In genomic region chr2:84494070-84494469, GRCh38 we compare ENCODE assay signal across 24 cellular contexts. TPM values are rescaled to one million over a fixed set of nuclear protein-coding genes. Genes with fewer than 3 reads are reported as not detected.
DNase-seq lines count a peak whose midpoint lies in the region; ATAC-seq and TF ChIP-seq lines count a peak whose summit lies in the region.
"Had no signal": no experiment of that assay in that cellular context is flagged by ENCODE, and none has a peak within 500 bp of the region (broad histone marks: within the 10 kb centered on the region; RNA-seq: fewer than 3 reads in every experiment).

No MANE protein-coding gene starts in this region.

- H2AK9ac ChIP-seq in IMR-90 (replicated peaks; ENCODE audit: low read depth, low read length, poor library complexity) = peak overlapping the region; percentile 0

- dilution Hi-C loops in IMR-90 (cut with HindIII; ENCODE audit: low sequenced_read_pairs, unreplicated experiment) = no loop called here

- peak overlapping the region; percentile 15; the same call in 1 of the 2 replicates for H3K9ac ChIP-seq in IMR-90 (ENCODE audit: low read depth, low read length)
- H3K9ac ChIP-seq: neural progenitor cell had no signal

- no peaks in the 10 kb centered on the region for H4K20me1 ChIP-seq in IMR-90 (ENCODE audit: insufficient read depth, low read length)

- DNase-seq in AG04450 (ENCODE audit: low read depth, low spot score) (no peak), IMR-90 (peak; percentile 78), astrocyte of the hippocampus (ENCODE audit: low read depth, low spot score) (peak; percentile 3), glomerular visceral epithelial cell (ENCODE audit: extremely low spot score) (peak; percentile 27), NCI-H1436 (lab: John Stamatoyannopoulos, UW) (no peak), NCI-H2029 (lab: John Stamatoyannopoulos, UW) (no peak), left ventricle myocardium inferior (no peak)
- no peak for DNase-seq in activated T-cell treated with anti-CD3 and anti-CD28 coated beads, Interleukin-2, amount 50 U/mL, for 48 hours
- DNase-seq: activated CD4-positive, alpha-beta T cell treated with anti-CD3 and anti-CD28 coated beads, Interleukin-2, amount 50 U/mL, for 4 hours; activated naive CD4-positive, alpha-beta T cell treated with anti-CD3 and anti-CD28 coated beads, Interleukin-2, amount 50 U/mL, for 16 hours; activated T-cell treated with anti-CD3 and anti-CD28 coated beads for 4 hours; aorta; CD8-positive, alpha-beta T cell; DND-41; foreskin melanocyte; NCI-H1930; NCI-H446 treated with DMSO at 0.1 percent for 48 hours; Right ventricle myocardium superior; stimulated activated CD4-positive, alpha-beta T cell treated with anti-CD3 and anti-CD28 coated beads, Interleukin-12 subunit alpha, Interleukin-12 subunit beta, amount 100 ng/mL, for 4 hours; T-helper 17 cell; uterus; WERI-Rb-1 had no signal

- peak overlapping the region; percentile 98 for H3K4ac ChIP-seq in IMR-90 (ENCODE audit: low read depth, low read length)

- H3K36me3 ChIP-seq in IMR-90 (ENCODE audit: control insufficient read depth, insufficient read depth, low read length) (no peaks in the 10 kb centered on the region), left ventricle myocardium inferior (no peaks in the 10 kb centered on the region)
- H3K36me3 ChIP-seq: neural progenitor cell, uterus, WERI-Rb-1 had no signal

- H2BK20ac ChIP-seq in IMR-90 (ENCODE audit: low read depth, low read length) = peak overlapping the region; percentile 99

- H2BK15ac ChIP-seq in IMR-90 (ENCODE audit: low read depth, low read length) = peak overlapping the region; percentile 96

- H3K56ac ChIP-seq in IMR-90 (ENCODE audit: extremely low read depth, insufficient read depth, low read length) = peak overlapping the region; percentile 84

- no peak for TF ChIP-seq POLR2A in IMR-90 (IDR thresholded peaks at IDR 0.05; ENCODE audit: low read depth, low read length)

- ATAC-seq in IMR-90 (ENCODE audit: low read depth) = peak; percentile 12; the same call in 1 of the 2 replicates
- ATAC-seq: CD8-positive, alpha-beta T cell; K562; T-helper 17 cell had no signal

- intact Hi-C loops in IMR-90 (cut with micrococcal nuclease) (loop anchor here (5.0 kb wide), 1 partner anchor 803 kb away; no protein-coding TSS in a partner anchor), left ventricle myocardium inferior (cut with micrococcal nuclease) (loop anchor here (10.0 kb wide), 1 partner anchor 131 kb away; no protein-coding TSS in a partner anchor)

- TF ChIP-seq CTCF in AG04450 (IDR thresholded peaks at IDR 0.05; ENCODE audit: low read depth, low read length) = no peak
- no peak for TF ChIP-seq CTCF in IMR-90 (conservative IDR thresholded peaks at IDR 0.05; ENCODE audit: low read depth, low read length)
- no peak for TF ChIP-seq CTCF in left ventricle myocardium inferior (IDR thresholded peaks at IDR 0.05; ENCODE audit: borderline replicate concordance)

- WGBS in IMR-90 (ENCODE audit: extremely low coverage in 2 of 2, insufficient read length in 1 of 2), 2 experiments = no CpG with 5 or more reads among the region's 4 CpGs

- H4K5ac ChIP-seq in IMR-90 (ENCODE audit: low read depth, low read length) = peak overlapping the region; percentile 97

- H3K9me3 ChIP-seq in AG04450 (ENCODE audit: control insufficient read depth, insufficient read depth, low read length) = no peaks in the 10 kb centered on the region
- no peaks in the 10 kb centered on the region for H3K9me3 ChIP-seq in IMR-90 (ENCODE audit: control insufficient read depth, insufficient read depth, low read length)
- H3K9me3 ChIP-seq in left ventricle myocardium inferior (replicated peaks) = no peaks in the 10 kb centered on the region
- H3K9me3 ChIP-seq: uterus had no signal

- H4K91ac ChIP-seq in IMR-90 (ENCODE audit: insufficient read depth, low read depth, low read length) = peak overlapping the region; percentile 95

- peak overlapping the region; percentile 86 for H2BK5ac ChIP-seq in IMR-90 (ENCODE audit: low read depth, low read length, poor library complexity, severe bottlenecking)

- in situ Hi-C loops in IMR-90 (cut with MboI; ENCODE audit: low sequenced_read_pairs) = loop anchor here (5.0 to 25.0 kb wide), 4 partner anchors 141 to 793 kb away; partner anchors contain the start of gene TRABD2A

- no peak overlapping the region for H3K4me3 ChIP-seq in AG04450 (ENCODE audit: low read depth, low read length)
- no peak overlapping the region for H3K4me3 ChIP-seq in IMR-90 (ENCODE audit: insufficient read depth, low read depth, low read length)
- H3K4me3 ChIP-seq in left ventricle myocardium inferior = no peak overlapping the region
- H3K4me3 ChIP-seq: K562, neural progenitor cell, uterus had no signal

- H3K4me1 ChIP-seq in IMR-90 (ENCODE audit: control insufficient read depth, insufficient read depth, low read length) (peaks cover 4% of the 10 kb centered on the region), left ventricle myocardium inferior (no peaks in the 10 kb centered on the region)
- H3K4me1 ChIP-seq: neural progenitor cell, uterus had no signal

- CTCF ChIA-PET in AG04450 (lab: Charles Lee) = interaction anchor here (1.3 to 2.7 kb wide), 3 partner anchors 364 to 432 kb away, joined by 3 to 19 read pairs (median 13); no protein-coding TSS in a partner anchor
- CTCF ChIA-PET in IMR-90 (lab: Yijun Ruan, JAX) = interaction anchor here (0.6 to 0.9 kb wide), 3 partner anchors 22 to 817 kb away, joined by 3 to 6 read pairs (median 4); partner anchors contain the start of gene DNAH6

- BruUV-seq in IMR-90 (replicated peaks; lab: Mats Ljungman, UMichigan) = no TSS peak

- peak overlapping the region; percentile 90 for H2AK5ac ChIP-seq in IMR-90 (ENCODE audit: low read depth, low read length)

- peak overlapping the region; percentile 94 for H3K18ac ChIP-seq in IMR-90 (ENCODE audit: low read depth, low read length)

- peak overlapping the region; percentile 75 for H2AFZ ChIP-seq in IMR-90 (replicated peaks; ENCODE audit: low read length, poor library complexity)
- H2AFZ ChIP-seq: neural progenitor cell had no signal

- H2BK120ac ChIP-seq in IMR-90 (ENCODE audit: low read depth, low read length) = peak overlapping the region; percentile 96

- H3K27me3 ChIP-seq in AG04450 (ENCODE audit: control insufficient read depth, insufficient read depth, low read length) = no peaks in the 10 kb centered on the region
- H3K27me3 ChIP-seq in IMR-90 (ENCODE audit: control insufficient read depth, insufficient read depth, low read length) = no peaks in the 10 kb centered on the region
- H3K27me3 ChIP-seq in left ventricle myocardium inferior (ENCODE audit: low read depth) = peaks cover 6% of the 10 kb centered on the region
- H3K27me3 ChIP-seq: neural progenitor cell, uterus had no signal

- peaks cover 5% of the 10 kb centered on the region for H3K9me1 ChIP-seq in IMR-90 (ENCODE audit: insufficient read depth, low read length)

- TF ChIP-seq RAD21 in IMR-90 (IDR thresholded peaks at IDR 0.05; ENCODE audit: low read length) = no peak

- H3K79me1 ChIP-seq in IMR-90 (ENCODE audit: low read depth in 1 of 2, low read length in 2 of 2) = no peaks in the 10 kb centered on the region

- H3K27ac ChIP-seq in AG04450 (ENCODE audit: low read depth, low read length) (peak overlapping the region; percentile 42), IMR-90 (ENCODE audit: insufficient read depth, low read length) (peak overlapping the region; percentile 91), left ventricle myocardium inferior (replicated peaks) (no peak overlapping the region)
- H3K27ac ChIP-seq: neural progenitor cell, uterus, WERI-Rb-1 had no signal

- H3K23ac ChIP-seq in IMR-90 (ENCODE audit: low read depth, low read length) = peak overlapping the region; percentile 78

- peak overlapping the region; percentile 95 for H3K14ac ChIP-seq in IMR-90 (replicated peaks; ENCODE audit: low read depth, low read length)

- H4K8ac ChIP-seq in IMR-90 (ENCODE audit: low read depth in 2 of 2, low read length in 2 of 2) = peak overlapping the region; percentile 73 to 92

- POLR2A ChIA-PET in AG04450 (lab: Yijun Ruan, JAX) (interaction anchor here (0.6 to 1.0 kb wide), 2 partner anchors 404 to 412 kb away, joined by 3 read pairs; no protein-coding TSS in a partner anchor), IMR-90 (lab: Charles Lee; ENCODE audit: unreplicated experiment) (no interaction called here)

- H3K4me2 ChIP-seq in IMR-90 (ENCODE audit: low read depth, low read length) = peak overlapping the region; percentile 64
- H3K4me2 ChIP-seq: neural progenitor cell had no signal

TF ChIP-seq in IMR-90, 13 proteins besides CTCF, POLR2A, EP300 and RAD21:
- no peak for TF ChIP-seq MAFK (IDR thresholded peaks at IDR 0.05; ENCODE audit: low read depth, low read length)
- TF ChIP-seq CHD1 (IDR thresholded peaks at IDR 0.05; ENCODE audit: low read depth, low read length) = no peak

RNA-seq across cellular contexts. Expression of gene DNAH6, which starts 22.2 kb away (rescaled TPM):
- 0.02 and 0.05 TPM in 2 replicates for polyA plus RNA-seq in AG04450 (2011; rRNA removed)
- polyA minus RNA-seq in AG04450 (2011; rRNA and poly(A)+ RNA removed) = 0.22 TPM in 1 of 2 replicates, not detected in the other
- total RNA-seq in IMR-90 (2012; rRNA removed) = under 0.01 TPM in 2 replicates
- polyA plus RNA-seq in IMR-90 (2012; rRNA removed) = 0.07 and 0.09 TPM in 2 replicates
- not detected in 2 replicates for polyA plus RNA-seq in IMR-90 (2012; cell fraction: cytosol; rRNA removed)
- under 0.01 and 0.05 TPM in 2 replicates for polyA plus RNA-seq in IMR-90 (2012; cell fraction: nucleus; rRNA removed; ENCODE audit: low replicate concordance)
- total RNA-seq in left ventricle myocardium inferior = 0.14 TPM

RNA-seq across cellular contexts. Expression of gene SUCLG1, which starts 35.0 kb away (rescaled TPM):
- polyA plus RNA-seq in AG04450 (2011; rRNA removed) (67.1 and 73.9 TPM in 2 replicates), IMR-90 (2012; rRNA removed) (49.8 and 52.7 TPM in 2 replicates)
- polyA minus RNA-seq in AG04450 (2011; rRNA and poly(A)+ RNA removed) = 15.5 and 20.6 TPM in 2 replicates
- total RNA-seq in IMR-90 (2012; rRNA removed) (50.5 and 57.2 TPM in 2 replicates), left ventricle myocardium inferior (292 TPM)
- 19.7 and 28.3 TPM in 2 replicates for polyA plus RNA-seq in IMR-90 (2012; cell fraction: cytosol; rRNA removed)
- polyA plus RNA-seq in IMR-90 (2012; cell fraction: nucleus; rRNA removed; ENCODE audit: low replicate concordance) = 15.2 and 33.4 TPM in 2 replicates

Comparison
In these comparisons a context has a peak if more than half of its experiments do, and no peak if none do; other contexts are left out.
1. DNase-seq: peak in IMR-90 (single experiment), astrocyte of the hippocampus (single experiment) and glomerular visceral epithelial cell (single experiment); none in AG04450 (single experiment), NCI-H1436 (single experiment), activated T-cell treated with anti-CD3 and anti-CD28 coated beads, Interleukin-2, amount 50 U/mL, for 48 hours (0 of 2), NCI-H2029 (single experiment) and left ventricle myocardium inferior (single experiment).